9 cellular contexts compared by ENCODE assay signal in the genomic region with DNA sequence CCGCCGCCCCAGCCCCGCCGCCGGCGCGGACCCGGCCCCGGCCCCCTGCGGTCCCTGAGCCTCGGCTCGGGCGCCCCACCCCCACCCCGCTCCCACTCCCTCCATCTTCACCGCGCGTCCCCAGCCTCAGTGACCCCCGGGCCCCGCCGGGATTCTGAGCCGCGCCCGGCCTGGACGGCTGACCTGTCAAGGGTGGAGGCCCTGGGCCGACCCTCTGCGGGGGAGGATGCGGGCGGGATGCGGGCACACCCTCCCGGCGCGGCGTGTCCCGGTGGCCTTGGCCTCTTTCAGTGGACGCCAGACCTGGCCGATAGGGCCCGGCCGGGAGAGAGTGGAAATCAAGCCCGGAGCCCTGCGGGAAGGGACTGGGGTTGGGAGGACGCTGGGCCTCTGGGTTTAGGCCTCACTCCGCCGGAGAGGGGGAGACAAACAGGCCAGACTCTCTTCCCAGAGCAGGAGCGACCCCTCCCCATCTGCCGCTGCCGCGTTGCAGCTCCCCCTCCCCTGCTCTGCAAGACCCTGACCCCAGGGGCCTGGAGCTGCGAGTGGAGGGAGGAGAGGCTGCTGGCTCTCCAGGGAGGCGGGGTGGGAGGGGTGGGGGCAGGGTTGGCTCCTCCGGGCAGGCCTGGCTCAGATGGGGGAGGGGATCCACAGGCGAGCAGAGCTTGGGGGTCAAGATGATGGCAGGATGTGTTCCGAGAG. TPM values are rescaled to one million over a fixed set of nuclear protein-coding genes. Genes with fewer than 3 reads are reported as not detected.
DNase-seq lines count a peak whose midpoint lies in the region; ATAC-seq, FAIRE-seq and TF ChIP-seq lines count a peak whose summit lies in the region.
"Had no signal": no experiment of that assay in that cellular context is flagged by ENCODE, and none has a peak within 500 bp of the region (broad histone marks: within the 10 kb centered on the region; RNA-seq: fewer than 3 reads in every experiment).

No MANE protein-coding gene starts in this region.

- TF ChIP-seq POLR2A in heart left ventricle (IDR thresholded peaks at IDR 0.05) (no peak), tibial nerve (IDR thresholded peaks at IDR 0.05) (no peak)

- TF ChIP-seq CTCF in heart left ventricle (IDR thresholded peaks at IDR 0.05) (no peak), astrocyte (IDR thresholded peaks at IDR 0.05; ENCODE audit: insufficient read depth, low read depth, low read length) (no peak), tibial nerve (IDR thresholded peaks at IDR 0.05) (no peak)

- H3K9ac ChIP-seq in astrocyte (ENCODE audit: low read length), result no peak overlapping the region

- H3K27me3 Mint-ChIP-seq in astrocyte (ENCODE audit: low read depth, unreplicated experiment), result peaks cover 48% of the 10 kb centered on the region

- intact Hi-C loops in heart left ventricle (cut with DNase I), result no loop called here
- intact Hi-C loops in Right ventricle myocardium superior (cut with DNase I), result no loop called here
- intact Hi-C loops in aorta (cut with DNase I), result no loop called here

- peaks cover 2% of the 10 kb centered on the region for H3K9me3 Mint-ChIP-seq in astrocyte (ENCODE audit: unreplicated experiment)

- H3K27ac ChIP-seq in heart left ventricle (no peak overlapping the region), astrocyte (ENCODE audit: low read depth, low read length) (no peak overlapping the region), mesodermal cell (ENCODE audit: low read depth, low read length, severe bottlenecking) (no peak overlapping the region), aorta (ENCODE audit: low read depth in 1 of 2, low read length in 2 of 2) (no peak overlapping the region), tibial nerve (no peak overlapping the region)

- H3K36me3 Mint-ChIP-seq in astrocyte (ENCODE audit: low read depth, unreplicated experiment), result peaks cover 20% of the 10 kb centered on the region

- H3K4me2 ChIP-seq in astrocyte (ENCODE audit: low read length), result peak overlapping the region; percentile 58

- H3K27me3 ChIP-seq in heart left ventricle (peaks cover 17 to 77% (median 57%) of the 10 kb centered on the region in 9 donors), astrocyte (ENCODE audit: insufficient read depth, low read length) (peaks cover 18% of the 10 kb centered on the region), aorta (ENCODE audit: control insufficient read depth in 1 of 2, insufficient read depth in 2 of 2, low read length in 1 of 2) (no peaks in the 10 kb centered on the region), tibial nerve (peaks cover 0 to 64% of the 10 kb centered on the region in 2 donors)

- peak overlapping the region; percentile 75 for H3K4me3 Mint-ChIP-seq in astrocyte (ENCODE audit: unreplicated experiment)

- no peaks in the 10 kb centered on the region for H4K20me1 ChIP-seq in astrocyte (ENCODE audit: insufficient read depth, low read length)

- H3K4me1 ChIP-seq in heart left ventricle, result peaks cover 0 to 26% (median 0%) of the 10 kb centered on the region in 12 donors
- no peaks in the 10 kb centered on the region for H3K4me1 ChIP-seq in astrocyte (ENCODE audit: insufficient read depth, low read length)
- H3K4me1 ChIP-seq in mesodermal cell (ENCODE audit: control insufficient read depth, insufficient read depth, low read length, poor library complexity, severe bottlenecking), result no peaks in the 10 kb centered on the region
- H3K4me1 ChIP-seq in aorta (ENCODE audit: control insufficient read depth in 1 of 2, insufficient read depth in 2 of 2, low read length in 2 of 2), result no peaks in the 10 kb centered on the region
- peaks cover 0 to 23% (median 1%) of the 10 kb centered on the region in 4 donors for H3K4me1 ChIP-seq in tibial nerve

- H3K27ac Mint-ChIP-seq in astrocyte (ENCODE audit: unreplicated experiment), result no peak overlapping the region

- H3K9me3 ChIP-seq in heart left ventricle (no peaks in the 10 kb centered on the region), astrocyte (ENCODE audit: insufficient read depth, low read depth, low read length) (no peaks in the 10 kb centered on the region), mesodermal cell (ENCODE audit: control insufficient read depth, low read length) (no peaks in the 10 kb centered on the region), aorta (ENCODE audit: control insufficient read depth, low read length) (no peaks in the 10 kb centered on the region), tibial nerve (no peaks in the 10 kb centered on the region)

- H3K36me3 ChIP-seq in heart left ventricle (no peaks in the 10 kb centered on the region), astrocyte (ENCODE audit: insufficient read depth, low read length) (no peaks in the 10 kb centered on the region), mesodermal cell (ENCODE audit: control insufficient read depth, insufficient read depth, low read length) (no peaks in the 10 kb centered on the region), aorta (ENCODE audit: control insufficient read depth in 1 of 2, insufficient read depth in 2 of 2, low read length in 1 of 2) (no peaks in the 10 kb centered on the region), tibial nerve (peaks cover 0 to 32% (median 0%) of the 10 kb centered on the region in 3 donors)

- no peak for FAIRE-seq in astrocyte (lab: Jason Lieb, UNC)
- FAIRE-seq: G401.6 had no signal

- WGBS in heart left ventricle, 4 donors, result 9 to 63% (median 11%) methylated on average over 4 to 52 of the region's 52 CpGs
- WGBS in mesodermal cell (ENCODE audit: insufficient coverage in 2 of 2), 2 experiments, result 8 to 17% methylated on average over 10 to 22 of the region's 52 CpGs
- 6 to 8% methylated on average over 37 to 52 of the region's 52 CpGs for WGBS in aorta, 2 donors
- WGBS in tibial nerve, 2 donors, result 7 to 11% methylated on average over 15 to 30 of the region's 52 CpGs

- peaks cover 8% of the 10 kb centered on the region for H3K4me1 Mint-ChIP-seq in astrocyte (ENCODE audit: low read depth, unreplicated experiment)

- H3K4me3 ChIP-seq in heart left ventricle (peak overlapping the region in 9 of 12 donors; percentile 34 to 55 (median 48)), astrocyte (ENCODE audit: insufficient read depth, low read depth, low read length) (no peak overlapping the region), mesodermal cell (ENCODE audit: extremely low read depth, insufficient read depth, low read length, poor library complexity, severe bottlenecking) (peak overlapping the region; percentile 2), aorta (ENCODE audit: low read length in 2 of 2) (peak overlapping the region; percentile 35 to 40), tibial nerve (peak overlapping the region in 2 of 4 donors; percentile 12 to 57)

- peak overlapping the region; percentile 18 for H2AFZ ChIP-seq in astrocyte (ENCODE audit: low read depth, low read length)

- H3K79me2 ChIP-seq in astrocyte (ENCODE audit: insufficient read depth, low read length), result no peaks in the 10 kb centered on the region

- no peak for DNase-seq in heart left ventricle
- DNase-seq in Right ventricle myocardium superior, result no peak
- no peak for DNase-seq in astrocyte (ENCODE audit: low read depth)
- DNase-seq in aorta, result peak in 1 of 2 donors; percentile 73
- no peak for DNase-seq in tibial nerve (ENCODE audit: low spot score in 2 of 2)
- no peak for DNase-seq in LoVo (ENCODE audit: low spot score)
- no peak for DNase-seq in globus pallidus (ENCODE audit: low spot score)

- ATAC-seq in heart left ventricle (peak in 1 of 4 donors; percentile 5), Right ventricle myocardium superior (ENCODE audit: poor library complexity) (no peak), aorta (ENCODE audit: low FRiP score) (no peak)

- no peak for TF ChIP-seq EP300 in tibial nerve (IDR thresholded peaks at IDR 0.05)

RNA-seq across cellular contexts. Expression of gene MAPK8IP2, which starts 0.5 kb away (rescaled TPM):
- total RNA-seq in heart left ventricle (under 1 TPM; 0.09 to 0.79 (median 0.25) TPM), Right ventricle myocardium superior (0.62 TPM), astrocyte (4.7 and 5.9 TPM in 2 replicates), aorta (under 1 TPM; 0.24 to 0.26 TPM), tibial nerve (1 to 10 TPM; 3.0 to 6.1 (median 4.8) TPM)
- polyA plus RNA-seq in heart left ventricle (under 1 TPM; 0.23 to 0.35 TPM), aorta (under 1 TPM; under 0.01 to 0.15 TPM)
- polyA plus RNA-seq in mesodermal cell (2013, experiment 1 of 2), result 1.5 TPM
- polyA plus RNA-seq in mesodermal cell (2013, experiment 2 of 2), result 1.1 TPM

RNA-seq across cellular contexts. Expression of gene CHKB, which starts 18.5 kb away (rescaled TPM):
- total RNA-seq in heart left ventricle (10 to 100 TPM; 23.3 to 54.6 (median 35.6) TPM), Right ventricle myocardium superior (36.0 TPM), astrocyte (36.1 and 40.7 TPM in 2 replicates), aorta (10 to 100 TPM; 36.5 to 78.8 TPM), tibial nerve (10 to 100 TPM; 55.9 to 95.4 (median 74.4) TPM)
- polyA plus RNA-seq in heart left ventricle (10 to 100 TPM; 16.7 to 77.1 TPM), aorta (100 to 1,000 TPM in 1 of 2 donors, 10 to 100 TPM in 1; 28.4 to 544 TPM)
- 65.2 TPM for polyA plus RNA-seq in mesodermal cell (2013, experiment 1 of 2)
- 56.0 TPM for polyA plus RNA-seq in mesodermal cell (2013, experiment 2 of 2)

RNA-seq across cellular contexts. Expression of gene CPT1B, which starts 22.9 kb away (rescaled TPM):
- total RNA-seq in heart left ventricle (100 to 1,000 TPM; 115 to 467 (median 306) TPM), Right ventricle myocardium superior (402 TPM), astrocyte (26.0 and 32.7 TPM in 2 replicates), aorta (10 to 100 TPM in 1 of 2 donors, 1 to 10 TPM in 1; 3.2 to 11.5 TPM), tibial nerve (10 to 100 TPM in 3 of 4 donors, 1 to 10 TPM in 1; 7.2 to 22.6 (median 15.1) TPM)
- polyA plus RNA-seq in heart left ventricle (100 to 1,000 TPM in 1 of 2 donors, 10 to 100 TPM in 1; 51.4 to 267 TPM), aorta (1 to 10 TPM; 3.9 to 6.4 TPM)
- 39.8 TPM for polyA plus RNA-seq in mesodermal cell (2013, experiment 1 of 2)
- 27.7 TPM for polyA plus RNA-seq in mesodermal cell (2013, experiment 2 of 2)

RNA-seq across cellular contexts. Expression of gene ARSA, which starts 26.8 kb away (rescaled TPM):
- total RNA-seq in heart left ventricle (10 to 100 TPM; 19.1 to 40.5 (median 27.2) TPM), Right ventricle myocardium superior (19.1 TPM), astrocyte (25.5 and 34.7 TPM in 2 replicates), aorta (10 to 100 TPM; 31.4 to 53.5 TPM), tibial nerve (10 to 100 TPM; 33.2 to 51.5 (median 48.0) TPM)
- polyA plus RNA-seq in heart left ventricle (10 to 100 TPM; 16.7 to 25.0 TPM), aorta (100 to 1,000 TPM in 1 of 2 donors, 10 to 100 TPM in 1; 15.7 to 120 TPM)
- polyA plus RNA-seq in mesodermal cell (2013, experiment 1 of 2), result 28.3 TPM
- 25.1 TPM for polyA plus RNA-seq in mesodermal cell (2013, experiment 2 of 2)

RNA-seq across cellular contexts. Expression of gene SYCE3, which starts 38.4 kb away (rescaled TPM):
- total RNA-seq in heart left ventricle, result not detected
- not detected for polyA plus RNA-seq in heart left ventricle
- total RNA-seq in Right ventricle myocardium superior, result not detected
- not detected in 2 replicates for total RNA-seq in astrocyte
- not detected for polyA plus RNA-seq in mesodermal cell (2013, experiment 1 of 2)
- polyA plus RNA-seq in mesodermal cell (2013, experiment 2 of 2), result not detected
- not detected for total RNA-seq in aorta
- polyA plus RNA-seq in aorta, result 1 to 10 TPM in 1 of 2 donors, not detected in 1; 1.5 TPM
- total RNA-seq in tibial nerve, result not detected
